ENCODE assay signal across 1 cellular context in the genomic region with DNA sequence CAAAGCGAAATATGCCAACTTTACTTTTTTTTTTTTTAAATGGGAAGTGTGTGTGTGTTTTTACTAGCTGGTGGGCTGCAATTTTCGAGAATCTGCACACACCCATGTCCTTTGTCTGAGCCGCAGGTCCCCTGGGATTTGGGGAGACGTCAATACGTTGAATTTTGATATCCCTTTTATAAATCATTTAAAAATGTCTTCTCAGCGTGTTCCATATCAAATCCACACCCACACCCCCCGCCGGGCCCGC.
TF ChIP-seq lines count a peak whose summit lies in the region.

No MANE protein-coding gene starts in this region.

TF ChIP-seq in GM12878, 131 proteins besides CTCF, POLR2A, EP300 and RAD21 (continued from another document):
- TF ChIP-seq, protein P1, sequence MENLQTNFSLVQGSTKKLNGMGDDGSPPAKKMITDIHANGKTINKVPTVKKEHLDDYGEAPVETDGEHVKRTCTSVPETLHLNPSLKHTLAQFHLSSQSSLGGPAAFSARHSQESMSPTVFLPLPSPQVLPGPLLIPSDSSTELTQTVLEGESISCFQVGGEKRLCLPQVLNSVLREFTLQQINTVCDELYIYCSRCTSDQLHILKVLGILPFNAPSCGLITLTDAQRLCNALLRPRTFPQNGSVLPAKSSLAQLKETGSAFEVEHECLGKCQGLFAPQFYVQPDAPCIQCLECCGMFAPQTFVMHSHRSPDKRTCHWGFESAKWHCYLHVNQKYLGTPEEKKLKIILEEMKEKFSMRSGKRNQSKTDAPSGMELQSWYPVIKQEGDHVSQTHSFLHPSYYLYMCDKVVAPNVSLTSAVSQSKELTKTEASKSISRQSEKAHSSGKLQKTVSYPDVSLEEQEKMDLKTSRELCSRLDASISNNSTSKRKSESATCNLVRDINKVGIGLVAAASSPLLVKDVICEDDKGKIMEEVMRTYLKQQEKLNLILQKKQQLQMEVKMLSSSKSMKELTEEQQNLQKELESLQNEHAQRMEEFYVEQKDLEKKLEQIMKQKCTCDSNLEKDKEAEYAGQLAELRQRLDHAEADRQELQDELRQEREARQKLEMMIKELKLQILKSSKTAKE (IDR thresholded peaks at IDR 0.05; ENCODE audit: low read depth, poor library complexity, severe bottlenecking), result peak; percentile 66
- TF ChIP-seq, protein P2, sequence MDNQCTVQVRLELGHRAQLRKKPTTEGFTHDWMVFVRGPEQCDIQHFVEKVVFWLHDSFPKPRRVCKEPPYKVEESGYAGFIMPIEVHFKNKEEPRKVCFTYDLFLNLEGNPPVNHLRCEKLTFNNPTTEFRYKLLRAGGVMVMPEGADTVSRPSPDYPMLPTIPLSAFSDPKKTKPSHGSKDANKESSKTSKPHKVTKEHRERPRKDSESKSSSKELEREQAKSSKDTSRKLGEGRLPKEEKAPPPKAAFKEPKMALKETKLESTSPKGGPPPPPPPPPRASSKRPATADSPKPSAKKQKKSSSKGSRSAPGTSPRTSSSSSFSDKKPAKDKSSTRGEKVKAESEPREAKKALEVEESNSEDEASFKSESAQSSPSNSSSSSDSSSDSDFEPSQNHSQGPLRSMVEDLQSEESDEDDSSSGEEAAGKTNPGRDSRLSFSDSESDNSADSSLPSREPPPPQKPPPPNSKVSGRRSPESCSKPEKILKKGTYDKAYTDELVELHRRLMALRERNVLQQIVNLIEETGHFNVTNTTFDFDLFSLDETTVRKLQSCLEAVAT (IDR thresholded peaks at IDR 0.05), result peak; percentile 5; the same call in 1 of the 2 replicates
- TF ChIP-seq, protein P3, sequence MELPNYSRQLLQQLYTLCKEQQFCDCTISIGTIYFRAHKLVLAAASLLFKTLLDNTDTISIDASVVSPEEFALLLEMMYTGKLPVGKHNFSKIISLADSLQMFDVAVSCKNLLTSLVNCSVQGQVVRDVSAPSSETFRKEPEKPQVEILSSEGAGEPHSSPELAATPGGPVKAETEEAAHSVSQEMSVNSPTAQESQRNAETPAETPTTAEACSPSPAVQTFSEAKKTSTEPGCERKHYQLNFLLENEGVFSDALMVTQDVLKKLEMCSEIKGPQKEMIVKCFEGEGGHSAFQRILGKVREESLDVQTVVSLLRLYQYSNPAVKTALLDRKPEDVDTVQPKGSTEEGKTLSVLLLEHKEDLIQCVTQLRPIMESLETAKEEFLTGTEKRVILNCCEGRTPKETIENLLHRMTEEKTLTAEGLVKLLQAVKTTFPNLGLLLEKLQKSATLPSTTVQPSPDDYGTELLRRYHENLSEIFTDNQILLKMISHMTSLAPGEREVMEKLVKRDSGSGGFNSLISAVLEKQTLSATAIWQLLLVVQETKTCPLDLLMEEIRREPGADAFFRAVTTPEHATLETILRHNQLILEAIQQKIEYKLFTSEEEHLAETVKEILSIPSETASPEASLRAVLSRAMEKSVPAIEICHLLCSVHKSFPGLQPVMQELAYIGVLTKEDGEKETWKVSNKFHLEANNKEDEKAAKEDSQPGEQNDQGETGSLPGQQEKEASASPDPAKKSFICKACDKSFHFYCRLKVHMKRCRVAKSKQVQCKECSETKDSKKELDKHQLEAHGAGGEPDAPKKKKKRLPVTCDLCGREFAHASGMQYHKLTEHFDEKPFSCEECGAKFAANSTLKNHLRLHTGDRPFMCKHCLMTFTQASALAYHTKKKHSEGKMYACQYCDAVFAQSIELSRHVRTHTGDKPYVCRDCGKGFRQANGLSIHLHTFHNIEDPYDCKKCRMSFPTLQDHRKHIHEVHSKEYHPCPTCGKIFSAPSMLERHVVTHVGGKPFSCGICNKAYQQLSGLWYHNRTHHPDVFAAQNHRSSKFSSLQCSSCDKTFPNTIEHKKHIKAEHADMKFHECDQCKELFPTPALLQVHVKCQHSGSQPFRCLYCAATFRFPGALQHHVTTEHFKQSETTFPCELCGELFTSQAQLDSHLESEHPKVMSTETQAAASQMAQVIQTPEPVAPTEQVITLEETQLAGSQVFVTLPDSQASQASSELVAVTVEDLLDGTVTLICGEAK (IDR thresholded peaks at IDR 0.05; ENCODE audit: borderline replicate concordance), result no peak
- peak; percentile 66; the same call in 1 of the 2 replicates for TF ChIP-seq FOXM1 (IDR thresholded peaks at IDR 0.05; ENCODE audit: low read depth, low read length)
- TF ChIP-seq TAF1 (IDR thresholded peaks at IDR 0.05; ENCODE audit: borderline replicate concordance, low read depth, low read length), result no peak
- no peak for TF ChIP-seq IRF4 (IDR thresholded peaks at IDR 0.05; ENCODE audit: low read depth, low read length)
- no peak for TF ChIP-seq STAT1 (conservative IDR thresholded peaks at IDR 0.05)
- no peak for TF ChIP-seq CEBPB (IDR thresholded peaks at IDR 0.05; ENCODE audit: borderline replicate concordance in 1 of 2, low read depth in 2 of 2, low read length in 2 of 2)
- TF ChIP-seq PAX8 (IDR thresholded peaks at IDR 0.05), result 0 out of 2 replicates have a peak, but pooled peaks have one; percentile 22
- TF ChIP-seq BCL11A (IDR thresholded peaks at IDR 0.05; ENCODE audit: low read depth, low read length), result no peak
- no peak for TF ChIP-seq SPI1 (IDR thresholded peaks at IDR 0.05; ENCODE audit: borderline replicate concordance, insufficient read depth, low read depth, low read length)
- TF ChIP-seq ZNF274 (IDR thresholded peaks at IDR 0.05; ENCODE audit: insufficient read depth, insufficient read length), result no peak
- no peak; the same call in 1 of the 2 replicates for TF ChIP-seq SMARCA5 (IDR thresholded peaks at IDR 0.05)
